In the genomic region with DNA sequence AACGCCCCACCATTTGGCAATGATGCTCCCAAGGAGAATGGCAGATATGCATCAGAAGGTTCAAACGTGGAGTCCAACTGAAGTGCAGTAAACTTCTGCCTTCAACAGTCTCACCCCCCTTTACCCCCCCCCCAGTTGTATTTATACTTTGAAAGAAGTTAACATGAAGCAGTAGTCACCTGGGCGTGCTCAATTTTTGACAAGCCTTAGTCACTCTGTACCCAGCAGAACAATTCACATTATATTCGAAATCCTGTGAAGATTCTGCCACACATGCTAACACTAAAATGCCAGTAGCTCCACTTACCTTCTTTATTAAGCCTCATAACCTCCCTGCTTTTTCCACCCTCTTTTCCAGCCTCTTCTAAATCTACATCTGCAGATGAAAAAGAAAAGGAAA, we compare ENCODE assay signal across 8 cellular contexts. TPM values are rescaled to one million over a fixed set of nuclear protein-coding genes. Genes with fewer than 3 reads are reported as not detected.
A peak's percentile ranks its signal among the peaks of the same experiment; 100 is the strongest.
DNase-seq lines count a peak whose midpoint lies in the region; ATAC-seq and TF ChIP-seq lines count a peak whose summit lies in the region.

No MANE protein-coding gene starts in this region.

- no peak overlapping the region for H2BK20ac ChIP-seq in H9 (ENCODE audit: low read depth, low read length, poor library complexity, severe bottlenecking)

- H3K18ac ChIP-seq in H9 (ENCODE audit: insufficient read length, low read depth, low read length): no peak overlapping the region

- H3K4me2 ChIP-seq in H9 (ENCODE audit: insufficient read depth, insufficient read length, low read length): peak overlapping the region; percentile 75

- peaks cover 3% of the 10 kb centered on the region; the same call in 1 of the 2 replicates for H3K79me2 ChIP-seq in H9 (ENCODE audit: insufficient read depth, low read length)

- POLR2A ChIA-PET in activated B cell treated with CpG ODN at 0.5 μM for 24 hours (lab: Charles Lee): interaction anchor here (0.7 kb wide), 1 partner anchor 28 kb away, joined by 6 read pairs; no protein-coding TSS in a partner anchor

- no peaks in the 10 kb centered on the region for H4K20me1 ChIP-seq in H9 (ENCODE audit: control insufficient read depth, insufficient read depth, insufficient read length)

- H3K27me3 ChIP-seq in H9 (ENCODE audit: insufficient read depth, low read length): peaks cover 3% of the 10 kb centered on the region; the same call in 1 of the 2 replicates

- H2BK120ac ChIP-seq in H9 (ENCODE audit: low read depth, low read length, poor library complexity, severe bottlenecking): no peak overlapping the region

- H3K9me3 Mint-ChIP-seq in H9: no peaks in the 10 kb centered on the region
- H3K9me3 Mint-ChIP-seq in activated B cell treated with CpG ODN at 0.5 μM for 24 hours: no peaks in the 10 kb centered on the region
- H3K9me3 Mint-ChIP-seq in glutamatergic neuron (ENCODE audit: unreplicated experiment): peaks cover 6% of the 10 kb centered on the region

- no peak overlapping the region for H3K27ac ChIP-seq in H9 (ENCODE audit: insufficient read length, low read depth, low read length)

- H3K9me3 ChIP-seq in H9 (ENCODE audit: control insufficient read depth, low read depth, low read length): no peaks in the 10 kb centered on the region

- H3K23me2 ChIP-seq in H9 (ENCODE audit: insufficient read length, low read depth, low read length, poor library complexity, severe bottlenecking): peaks cover 19% of the 10 kb centered on the region

- H4K8ac ChIP-seq in H9 (replicated peaks; ENCODE audit: insufficient read length, low read depth, low read length): no peak overlapping the region

- TF ChIP-seq CTCF in H9 (conservative IDR thresholded peaks at IDR 0.05) (no peak), activated B cell treated with CpG ODN at 0.5 μM for 24 hours (IDR thresholded peaks at IDR 0.05) (no peak), glutamatergic neuron (IDR thresholded peaks at IDR 0.05; ENCODE audit: partially characterized antibody, unreplicated experiment) (no peak)

- no peak overlapping the region for H2BK5ac ChIP-seq in H9 (ENCODE audit: insufficient read length, low read length)

- ATAC-seq in activated B cell treated with CpG ODN at 0.5 μM for 24 hours (ENCODE audit: low read depth) (no peak), HG03432 (IDR thresholded peaks at IDR 0.05; ENCODE audit: unreplicated experiment) (no peak)

- peak overlapping the region; percentile 100 for H3K9ac ChIP-seq in H9 (ENCODE audit: extremely low read depth, insufficient read length, low read length)

- peak overlapping the region; percentile 79 for H3K4me3 ChIP-seq in skeletal muscle cell (ENCODE audit: low read depth, low read length)

- H3K14ac ChIP-seq in H9 (ENCODE audit: insufficient read depth, low read length): no peak overlapping the region

- no peaks in the 10 kb centered on the region for H3K79me1 ChIP-seq in H9 (ENCODE audit: insufficient read depth, low read depth, low read length, poor library complexity, severe bottlenecking)

- CTCF ChIA-PET in activated B cell treated with CpG ODN at 0.5 μM for 24 hours (lab: Charles Lee): interaction anchor here (1.4 kb wide), 1 partner anchor 11 kb away, joined by 3 read pairs; no protein-coding TSS in a partner anchor

- no peak overlapping the region for H3T11ph ChIP-seq in H9 (ENCODE audit: low read length)

- H3K36me3 Mint-ChIP-seq in H9 (ENCODE audit: insufficient read depth in 1 of 3, low read depth in 3 of 3): peaks cover 23 to 31% (median 24%) of the 10 kb centered on the region in 3 experiments
- H3K36me3 Mint-ChIP-seq in activated B cell treated with CpG ODN at 0.5 μM for 24 hours (ENCODE audit: low read depth): peaks cover 2% of the 10 kb centered on the region
- H3K36me3 Mint-ChIP-seq in glutamatergic neuron (ENCODE audit: unreplicated experiment): no peaks in the 10 kb centered on the region

- H2BK15ac ChIP-seq in H9 (ENCODE audit: low read depth, low read length): no peak overlapping the region

- H2BK12ac ChIP-seq in H9 (ENCODE audit: insufficient read length, low read depth, low read length): no peak overlapping the region

- no peak for DNase-seq in H9
- DNase-seq in activated B cell treated with CpG ODN at 0.5 μM for 24 hours: no peak
- DNase-seq in glutamatergic neuron: no peak
- no peak for DNase-seq in skeletal muscle cell (ENCODE audit: low read depth)
- no peak for DNase-seq in iPS-NIHi7 (ENCODE audit: extremely low spot score)
- DNase-seq in EL: no peak
- no peak for DNase-seq in occipital lobe (lab: John Stamatoyannopoulos, UW)

- H3K27me3 Mint-ChIP-seq in H9 (ENCODE audit: low read depth) (peaks cover 21% of the 10 kb centered on the region), activated B cell treated with CpG ODN at 0.5 μM for 24 hours (no peaks in the 10 kb centered on the region), glutamatergic neuron (ENCODE audit: unreplicated experiment) (peaks cover 9% of the 10 kb centered on the region)

- H2AFZ ChIP-seq in H9 (ENCODE audit: low read length): no peak overlapping the region

- H3K4me1 Mint-ChIP-seq in H9 (peaks cover 37 to 38% of the 10 kb centered on the region in 2 experiments), activated B cell treated with CpG ODN at 0.5 μM for 24 hours (peaks cover 23% of the 10 kb centered on the region), glutamatergic neuron (ENCODE audit: low read depth, unreplicated experiment) (peaks cover 25% of the 10 kb centered on the region)

- H4K91ac ChIP-seq in H9 (ENCODE audit: insufficient read length, low read depth, low read length): no peak overlapping the region

- WGBS in H9 (ENCODE audit: extremely low coverage, insufficient read length, low lambda C conversion rate): no CpG with 5 or more reads among the region's 4 CpGs

- H3K56ac ChIP-seq in H9 (ENCODE audit: insufficient read length, low read depth, low read length): no peak overlapping the region

- no peak overlapping the region for H4K5ac ChIP-seq in H9 (ENCODE audit: insufficient read length, low read depth, low read length)

- peak overlapping the region; percentile 98 to 100 for H3K4me3 Mint-ChIP-seq in H9
- H3K4me3 Mint-ChIP-seq in activated B cell treated with CpG ODN at 0.5 μM for 24 hours: peak overlapping the region; percentile 94
- H3K4me3 Mint-ChIP-seq in glutamatergic neuron (ENCODE audit: unreplicated experiment): peak overlapping the region; percentile 94

- H3K4me1 ChIP-seq in H9 (ENCODE audit: insufficient read depth, low read length): peaks cover 12% of the 10 kb centered on the region

- H3K23ac ChIP-seq in H9 (ENCODE audit: insufficient read length, low read depth, low read length): no peak overlapping the region

- intact Hi-C loops in activated B cell treated with CpG ODN at 0.5 μM for 24 hours (cut with micrococcal nuclease): loop anchor here (5.0 kb wide), 3 partner anchors 147 to 292 kb away; no protein-coding TSS in a partner anchor

- H3K4ac ChIP-seq in H9 (ENCODE audit: low read depth, low read length): no peak overlapping the region

- H2AK5ac ChIP-seq in H9 (ENCODE audit: insufficient read length, low read length): no peak overlapping the region

- H3K27ac Mint-ChIP-seq in H9 (peak overlapping the region in 2 of 3 experiments; percentile 100; a peak in 5 of 7 replicates), activated B cell treated with CpG ODN at 0.5 μM for 24 hours (no peak overlapping the region), glutamatergic neuron (ENCODE audit: unreplicated experiment) (peak overlapping the region; percentile 99)

RNA-seq across cellular contexts. Expression of a gene that starts 0.9 kb away (rescaled TPM):
- total RNA-seq in H9 (2021) (22.0 and 24.3 TPM in 2 replicates), activated B cell treated with CpG ODN at 0.5 μM for 24 hours (14.4 and 18.6 TPM in 2 replicates), glutamatergic neuron (ENCODE audit: unreplicated experiment) (20.6 TPM), occipital lobe (12.3 TPM)
